ENCODE assay signal across 10 cellular contexts in genomic region chr3:188037116-188037718, GRCh38.
DNase-seq lines count a peak whose midpoint lies in the region; ATAC-seq and TF ChIP-seq lines count a peak whose summit lies in the region.
"Had no signal": no experiment of that assay in that cellular context is flagged by ENCODE, and none has a peak within 500 bp of the region (broad histone marks: within the 10 kb centered on the region; RNA-seq: fewer than 3 reads in every experiment).

No MANE protein-coding gene starts in this region.

- H3K36me3 ChIP-seq in GM23338 (ENCODE audit: insufficient read depth) = no peaks in the 10 kb centered on the region
- no peaks in the 10 kb centered on the region for H3K36me3 ChIP-seq in gastroesophageal sphincter

- H2AFZ ChIP-seq in GM23338 = no peak overlapping the region

- no peaks in the 10 kb centered on the region for H3K4me1 ChIP-seq in GM23338 (ENCODE audit: insufficient read depth)
- H3K4me1 ChIP-seq in gastroesophageal sphincter = peaks cover 0 to 20% (median 13%) of the 10 kb centered on the region in 3 donors

- TF ChIP-seq EP300 in gastroesophageal sphincter (IDR thresholded peaks at IDR 0.05) = no peak

- TF ChIP-seq POLR2A in gastroesophageal sphincter (IDR thresholded peaks at IDR 0.05) = no peak

- 40 to 45% methylated on average over 4 to 5 of the region's 5 CpGs for WGBS in gastroesophageal sphincter (ENCODE audit: low coverage in 1 of 2), 2 donors

- H3K4me3 Mint-ChIP-seq in GM23338 = no peak overlapping the region
- H3K4me3 Mint-ChIP-seq: activated naive CD8-positive, alpha-beta T cell had no signal

- ATAC-seq in GM23338 = peak; percentile 97
- peak; percentile 74 for ATAC-seq in gastroesophageal sphincter
- ATAC-seq in sciatic nerve = peak; percentile 82
- no peak for ATAC-seq in GM19455 (IDR thresholded peaks at IDR 0.05; ENCODE audit: unreplicated experiment)

- no peak overlapping the region for H3K4me3 ChIP-seq in GM23338
- no peak overlapping the region for H3K4me3 ChIP-seq in gastroesophageal sphincter

- intact Hi-C loops in sciatic nerve (cut with DNase I) = no loop called here

- H3K27me3 ChIP-seq in GM23338 (ENCODE audit: insufficient read depth) (no peaks in the 10 kb centered on the region), gastroesophageal sphincter (no peaks in the 10 kb centered on the region)

- H3K27me3 Mint-ChIP-seq in GM23338 (ENCODE audit: insufficient read depth, low read depth, poor library complexity) = peaks cover 4% of the 10 kb centered on the region
- H3K27me3 Mint-ChIP-seq: activated naive CD8-positive, alpha-beta T cell had no signal

- no peak overlapping the region for H3K4me2 ChIP-seq in GM23338

- no peaks in the 10 kb centered on the region for H3K9me3 ChIP-seq in gastroesophageal sphincter

- peak; percentile 73 for DNase-seq in GM23338 (ENCODE audit: low spot score)
- peak; percentile 77 for DNase-seq in SK-MEL-5 (ENCODE audit: low read depth, low spot score)
- no peak for DNase-seq in sciatic nerve (ENCODE audit: low spot score)
- DNase-seq in anterior cingulate cortex (lab: John Stamatoyannopoulos, UW) = no peak
- DNase-seq in foreskin melanocyte = no peak
- DNase-seq in activated CD4-positive, alpha-beta T cell treated with anti-CD3 and anti-CD28 coated beads for 48 hours = no peak
- DNase-seq: nucleus accumbens had no signal

- no peak overlapping the region for H3K27ac ChIP-seq in GM23338 (ENCODE audit: low read depth)
- peak overlapping the region in 2 of 4 donors; percentile 44 to 50 for H3K27ac ChIP-seq in gastroesophageal sphincter

- H3K79me2 ChIP-seq in GM23338 (replicated peaks; ENCODE audit: insufficient read depth) = no peaks in the 10 kb centered on the region

- TF ChIP-seq CTCF in GM23338 (conservative IDR thresholded peaks at IDR 0.05; ENCODE audit: low read depth in 2 of 2) (peak; percentile 50 to 62), gastroesophageal sphincter (IDR thresholded peaks at IDR 0.05) (peak; percentile 42 to 70 (median 67))

- in situ Hi-C loops in SK-MEL-5 (cut with HindIII; ENCODE audit: low pct_unique_long_range_greater_than_20kb, low sequenced_read_pairs) = no loop called here

- no peaks in the 10 kb centered on the region for H4K20me1 ChIP-seq in GM23338 (replicated peaks; ENCODE audit: insufficient read depth)

- peaks cover 16% of the 10 kb centered on the region for H3K4me1 Mint-ChIP-seq in GM23338

- no peaks in the 10 kb centered on the region for H3K36me3 Mint-ChIP-seq in GM23338 (ENCODE audit: low read depth)
- H3K36me3 Mint-ChIP-seq: activated naive CD8-positive, alpha-beta T cell had no signal

- no peaks in the 10 kb centered on the region for H3K9me2 ChIP-seq in GM23338 (ENCODE audit: insufficient read depth)

- H3K9me3 Mint-ChIP-seq in GM23338 = no peaks in the 10 kb centered on the region

- no peaks in the 10 kb centered on the region for H3F3A ChIP-seq in GM23338 (replicated peaks; ENCODE audit: low read depth)

- H3K27ac Mint-ChIP-seq in GM23338 = peak overlapping the region; percentile 22; the same call in 1 of the 2 replicates
- H3K27ac Mint-ChIP-seq: activated naive CD8-positive, alpha-beta T cell had no signal

TF ChIP-seq in GM23338, 12 proteins besides CTCF, POLR2A, EP300 and RAD21:
- TF ChIP-seq POLR2AphosphoS5 (IDR thresholded peaks at IDR 0.05; ENCODE audit: low read depth) (no peak), CREB1 (CRISPR knock-in tag; IDR thresholded peaks at IDR 0.05; ENCODE audit: low read depth) (no peak), EZH2 (IDR thresholded peaks at IDR 0.05; ENCODE audit: low read depth, unreplicated experiment) (no peak), JUNB (IDR thresholded peaks at IDR 0.05; ENCODE audit: unreplicated experiment) (no peak), ZNF331 (CRISPR knock-in tag; IDR thresholded peaks at IDR 0.05; ENCODE audit: low read depth) (no peak), ZNF462 (CRISPR knock-in tag; IDR thresholded peaks at IDR 0.05) (0 out of 2 replicates have a peak, but pooled peaks have one; percentile 43)
- TF ChIP-seq, protein P1, sequence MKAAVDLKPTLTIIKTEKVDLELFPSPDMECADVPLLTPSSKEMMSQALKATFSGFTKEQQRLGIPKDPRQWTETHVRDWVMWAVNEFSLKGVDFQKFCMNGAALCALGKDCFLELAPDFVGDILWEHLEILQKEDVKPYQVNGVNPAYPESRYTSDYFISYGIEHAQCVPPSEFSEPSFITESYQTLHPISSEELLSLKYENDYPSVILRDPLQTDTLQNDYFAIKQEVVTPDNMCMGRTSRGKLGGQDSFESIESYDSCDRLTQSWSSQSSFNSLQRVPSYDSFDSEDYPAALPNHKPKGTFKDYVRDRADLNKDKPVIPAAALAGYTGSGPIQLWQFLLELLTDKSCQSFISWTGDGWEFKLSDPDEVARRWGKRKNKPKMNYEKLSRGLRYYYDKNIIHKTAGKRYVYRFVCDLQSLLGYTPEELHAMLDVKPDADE (IDR thresholded peaks at IDR 0.05) = no peak

Comparison
In these comparisons a context has a peak if more than half of its experiments do, and no peak if none do; other contexts are left out.
1. DNase-seq: peak in GM23338 (single experiment) and SK-MEL-5 (single experiment); none in sciatic nerve (single experiment), anterior cingulate cortex (0 of 58), foreskin melanocyte (single experiment) and activated CD4-positive, alpha-beta T cell treated with anti-CD3 and anti-CD28 coated beads for 48 hours (single experiment).